ENCODE assay signal across 8 cellular contexts in genomic region chr2:11688222-11689069, GRCh38. TPM values are rescaled to one million over a fixed set of nuclear protein-coding genes. Genes with fewer than 3 reads are reported as not detected.
DNase-seq lines count a peak whose midpoint lies in the region; ATAC-seq, FAIRE-seq and TF ChIP-seq lines count a peak whose summit lies in the region.

No MANE protein-coding gene starts in this region.

- intact Hi-C loops in dorsolateral prefrontal cortex (cut with DNase I), result loop anchor here in 1 of 2 donors (1.0 to 10.0 kb wide), 3 partner anchors 56 to 224 kb away; partner anchors contain the start of gene E2F6

- TF ChIP-seq CTCF in A549 (IDR thresholded peaks at IDR 0.05) (peak; percentile 96), dorsolateral prefrontal cortex (IDR thresholded peaks at IDR 0.05 in 54 of 56, conservative IDR thresholded peaks at IDR 0.05 in 2 of 56; ENCODE audit: low read depth in 1 of 56, partially characterized antibody in 56 of 56) (peak; percentile 28 to 91 (median 79))

- peak; percentile 77 to 94 for ATAC-seq in A549
- peak; percentile 82 for ATAC-seq in GM18511 (IDR thresholded peaks at IDR 0.05; ENCODE audit: unreplicated experiment)
- peak; percentile 70 for ATAC-seq in HG03139 (IDR thresholded peaks at IDR 0.05; ENCODE audit: unreplicated experiment)

- 10% methylated on average over 23 of the region's 23 CpGs for WGBS in A549 (ENCODE audit: missing lambda C conversion rate)

- peaks cover 20% of the 10 kb centered on the region for H3K4me1 Mint-ChIP-seq in activated CD4-positive, alpha-beta memory T cell treated with anti-CD3 and anti-CD28 coated beads, Interleukin-2, amount 10 ng/mL, durations not matched to agents 7 days and 5 days

- POLR2A ChIA-PET in A549 (lab: Yijun Ruan, JAX), result interaction anchor here (0.8 to 1.0 kb wide), 2 partner anchors 91 to 620 kb away, joined by 3 to 4 read pairs; no protein-coding TSS in a partner anchor
- POLR2A ChIA-PET in activated CD4-positive, alpha-beta memory T cell treated with anti-CD3 and anti-CD28 coated beads, Interleukin-2, amount 10 ng/mL, durations not matched to agents 7 days and 5 days (lab: Charles Lee), result interaction anchor here (0.8 to 1.1 kb wide), 2 partner anchors 8 to 96 kb away, joined by 3 read pairs; no protein-coding TSS in a partner anchor

- no peaks in the 10 kb centered on the region for H3K9me3 ChIP-seq in A549

- H3K27ac ChIP-seq in A549 (peak overlapping the region; percentile 15 to 55; a peak in 4 of 6 replicates), dorsolateral prefrontal cortex (peak overlapping the region in 23 of 59 donors; percentile 1 to 70 (median 21))

- DNase-seq in A549 (ENCODE audit: low read depth in 1 of 2, low spot score in 1 of 2), result peak; percentile 79 to 93
- DNase-seq in NCI-H774 (lab: John Stamatoyannopoulos, UW), result peak; percentile 70
- DNase-seq in activated CD4-positive, alpha-beta memory T cell treated with anti-CD3 and anti-CD28 coated beads, Interleukin-2, amount 10 ng/mL, durations not matched to agents 7 days and 5 days, result peak; percentile 87
- DNase-seq in dorsolateral prefrontal cortex, result peak in 8 of 10 donors; percentile 54 to 78 (median 66)
- DNase-seq in lung microvascular endothelial cell (ENCODE audit: low read depth in 2 of 2), result peak; percentile 76 to 81
- peak; percentile 67 for DNase-seq in stimulated activated CD8-positive, alpha-beta memory T cell treated with anti-CD3 and anti-CD28 coated beads, Interleukin-12 subunit alpha, Interleukin-12 subunit beta, amount 100 ng/mL, for 1 hour (ENCODE audit: low read depth)

- TF ChIP-seq POLR2A in A549 (IDR thresholded peaks at IDR 0.05; ENCODE audit: low read length), result no peak

- FAIRE-seq in A549 (lab: Jason Lieb, UNC), result no peak

- H3K9me3 Mint-ChIP-seq in activated CD4-positive, alpha-beta memory T cell treated with anti-CD3 and anti-CD28 coated beads, Interleukin-2, amount 10 ng/mL, durations not matched to agents 7 days and 5 days, result no peaks in the 10 kb centered on the region

- peak overlapping the region; percentile 73 for H3K4me2 ChIP-seq in A549

- H3K4me3 ChIP-seq in A549, result peak overlapping the region; percentile 13; the same call in 2 of the 3 replicates
- peak overlapping the region in 44 of 59 donors; percentile 2 to 51 (median 27) for H3K4me3 ChIP-seq in dorsolateral prefrontal cortex

- peaks cover 9% of the 10 kb centered on the region; the same call in 1 of the 3 replicates for H3K4me1 ChIP-seq in A549

- CTCF ChIA-PET in A549 (lab: Yijun Ruan, JAX), result interaction anchor here (0.6 to 35.7 kb wide), 44 partner anchors 9 to 556 kb away, joined by 3 to 700 read pairs (median 4); partner anchors contain the start of genes E2F6 and LPIN1
- CTCF ChIA-PET in activated CD4-positive, alpha-beta memory T cell treated with anti-CD3 and anti-CD28 coated beads, Interleukin-2, amount 10 ng/mL, durations not matched to agents 7 days and 5 days (lab: Charles Lee), result interaction anchor here (0.6 to 21.0 kb wide), 8 partner anchors 10 to 106 kb away, joined by 3 to 327 read pairs (median 4); no protein-coding TSS in a partner anchor

- TF ChIP-seq EP300 in A549 (IDR thresholded peaks at IDR 0.05), result 0 out of 5 replicates have a peak, but pooled peaks of 1 of the 2 experiments have one; percentile 11

- peak; percentile 79 to 90 for TF ChIP-seq RAD21 in A549 (conservative IDR thresholded peaks at IDR 0.05 in 1 of 2, IDR thresholded peaks at IDR 0.05 in 1 of 2)

- H3K27me3 Mint-ChIP-seq in activated CD4-positive, alpha-beta memory T cell treated with anti-CD3 and anti-CD28 coated beads, Interleukin-2, amount 10 ng/mL, durations not matched to agents 7 days and 5 days, result peaks cover 14% of the 10 kb centered on the region

- H3K27ac Mint-ChIP-seq in activated CD4-positive, alpha-beta memory T cell treated with anti-CD3 and anti-CD28 coated beads, Interleukin-2, amount 10 ng/mL, durations not matched to agents 7 days and 5 days, result no peak overlapping the region

- peak overlapping the region; percentile 38 for H3K4me3 Mint-ChIP-seq in activated CD4-positive, alpha-beta memory T cell treated with anti-CD3 and anti-CD28 coated beads, Interleukin-2, amount 10 ng/mL, durations not matched to agents 7 days and 5 days

- no peaks in the 10 kb centered on the region for H3K36me3 Mint-ChIP-seq in activated CD4-positive, alpha-beta memory T cell treated with anti-CD3 and anti-CD28 coated beads, Interleukin-2, amount 10 ng/mL, durations not matched to agents 7 days and 5 days (ENCODE audit: low read depth)

- H3K27me3 ChIP-seq in dorsolateral prefrontal cortex, result peaks cover 0 to 2% (median 0%) of the 10 kb centered on the region in 45 donors

TF ChIP-seq in A549, 52 proteins besides CTCF, POLR2A, EP300 and RAD21 (continues in another document):
- no peak for TF ChIP-seq EHMT2 (IDR thresholded peaks at IDR 0.05; ENCODE audit: low read depth)
- TF ChIP-seq NR3C1 (IDR thresholded peaks at IDR 0.05), result no peak
- no peak for TF ChIP-seq CBX2 (IDR thresholded peaks at IDR 0.05; ENCODE audit: borderline replicate concordance, low read depth)
- TF ChIP-seq ESRRA (IDR thresholded peaks at IDR 0.05; ENCODE audit: borderline replicate concordance, low read length), result no peak
- TF ChIP-seq, protein P1, sequence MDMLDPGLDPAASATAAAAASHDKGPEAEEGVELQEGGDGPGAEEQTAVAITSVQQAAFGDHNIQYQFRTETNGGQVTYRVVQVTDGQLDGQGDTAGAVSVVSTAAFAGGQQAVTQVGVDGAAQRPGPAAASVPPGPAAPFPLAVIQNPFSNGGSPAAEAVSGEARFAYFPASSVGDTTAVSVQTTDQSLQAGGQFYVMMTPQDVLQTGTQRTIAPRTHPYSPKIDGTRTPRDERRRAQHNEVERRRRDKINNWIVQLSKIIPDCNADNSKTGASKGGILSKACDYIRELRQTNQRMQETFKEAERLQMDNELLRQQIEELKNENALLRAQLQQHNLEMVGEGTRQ (IDR thresholded peaks at IDR 0.05), result no peak
- TF ChIP-seq GATA3 (IDR thresholded peaks at IDR 0.05; ENCODE audit: borderline replicate concordance), result no peak
- TF ChIP-seq, protein P2, sequence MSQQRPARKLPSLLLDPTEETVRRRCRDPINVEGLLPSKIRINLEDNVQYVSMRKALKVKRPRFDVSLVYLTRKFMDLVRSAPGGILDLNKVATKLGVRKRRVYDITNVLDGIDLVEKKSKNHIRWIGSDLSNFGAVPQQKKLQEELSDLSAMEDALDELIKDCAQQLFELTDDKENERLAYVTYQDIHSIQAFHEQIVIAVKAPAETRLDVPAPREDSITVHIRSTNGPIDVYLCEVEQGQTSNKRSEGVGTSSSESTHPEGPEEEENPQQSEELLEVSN (IDR thresholded peaks at IDR 0.05; ENCODE audit: borderline replicate concordance, low read depth), result no peak
- TF ChIP-seq RFX5 (IDR thresholded peaks at IDR 0.05), result no peak
- TF ChIP-seq HOXB13 (CRISPR knock-in tag; IDR thresholded peaks at IDR 0.05; ENCODE audit: low read depth), result no peak
- TF ChIP-seq HOXB5 (CRISPR knock-in tag; IDR thresholded peaks at IDR 0.05), result no peak
- TF ChIP-seq SMC3 (IDR thresholded peaks at IDR 0.05), result peak; percentile 79
- no peak for TF ChIP-seq RNF2 (IDR thresholded peaks at IDR 0.05; ENCODE audit: borderline replicate concordance, low read depth)
- TF ChIP-seq FOSB (CRISPR knock-in tag; IDR thresholded peaks at IDR 0.05), result no peak
- TF ChIP-seq HEYL (CRISPR knock-in tag; IDR thresholded peaks at IDR 0.05), result no peak
- TF ChIP-seq SREBF2 (IDR thresholded peaks at IDR 0.05), result no peak
- no peak for TF ChIP-seq JUNB (IDR thresholded peaks at IDR 0.05)
- peak; percentile 22 for TF ChIP-seq MAFK (IDR thresholded peaks at IDR 0.05; ENCODE audit: partially characterized antibody)
- TF ChIP-seq, protein P3, sequence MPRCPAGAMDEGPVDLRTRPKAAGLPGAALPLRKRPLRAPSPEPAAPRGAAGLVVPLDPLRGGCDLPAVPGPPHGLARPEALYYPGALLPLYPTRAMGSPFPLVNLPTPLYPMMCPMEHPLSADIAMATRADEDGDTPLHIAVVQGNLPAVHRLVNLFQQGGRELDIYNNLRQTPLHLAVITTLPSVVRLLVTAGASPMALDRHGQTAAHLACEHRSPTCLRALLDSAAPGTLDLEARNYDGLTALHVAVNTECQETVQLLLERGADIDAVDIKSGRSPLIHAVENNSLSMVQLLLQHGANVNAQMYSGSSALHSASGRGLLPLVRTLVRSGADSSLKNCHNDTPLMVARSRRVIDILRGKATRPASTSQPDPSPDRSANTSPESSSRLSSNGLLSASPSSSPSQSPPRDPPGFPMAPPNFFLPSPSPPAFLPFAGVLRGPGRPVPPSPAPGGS (IDR thresholded peaks at IDR 0.05), result no peak
- 0 out of 4 replicates have a peak, but pooled peaks of 1 of the 2 experiments have one; percentile 16 for TF ChIP-seq CEBPB (IDR thresholded peaks at IDR 0.05)
- TF ChIP-seq, protein P4, sequence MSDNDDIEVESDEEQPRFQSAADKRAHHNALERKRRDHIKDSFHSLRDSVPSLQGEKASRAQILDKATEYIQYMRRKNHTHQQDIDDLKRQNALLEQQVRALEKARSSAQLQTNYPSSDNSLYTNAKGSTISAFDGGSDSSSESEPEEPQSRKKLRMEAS (IDR thresholded peaks at IDR 0.05), result peak; percentile 53
- TF ChIP-seq POLR2AphosphoS2 (conservative IDR thresholded peaks at IDR 0.05; ENCODE audit: low read length), result no peak
- TF ChIP-seq HDAC2 (IDR thresholded peaks at IDR 0.05), result no peak

RNA-seq across cellular contexts. Expression of gene NTSR2, which starts 18.5 kb away (rescaled TPM):
- polyA plus RNA-seq in A549 (2011; rRNA removed) (not detected in 2 replicates), A549 (2017; fragmentation: RNase III; extraction: RNeasy Plus Mini Kit Qiagen cat#74134 plus additional on column Dnase treatment) (not detected in 3 replicates)
- polyA plus RNA-seq in A549 (2012; cell fraction: cytosol; rRNA removed), result not detected in 2 replicates
- not detected in 2 replicates for polyA plus RNA-seq in A549 (2012; cell fraction: nucleus; rRNA removed)
- polyA minus RNA-seq in A549 (2011; rRNA and poly(A)+ RNA removed), result not detected in 2 replicates
- not detected for total RNA-seq in activated CD4-positive, alpha-beta memory T cell treated with anti-CD3 and anti-CD28 coated beads, Interleukin-2, amount 10 ng/mL, durations not matched to agents 7 days and 5 days
- total RNA-seq in dorsolateral prefrontal cortex (10 to 100 TPM in 110 of 120 experiments, 1 to 10 TPM in 10; 3.8 to 48.0 (median 18.6) TPM), lung microvascular endothelial cell (not detected in 2 replicates)

RNA-seq across cellular contexts. Expression of gene LPIN1, which starts 58.0 kb away (rescaled TPM):
- polyA plus RNA-seq in A549 (2011; rRNA removed) (18.5 and 19.2 TPM in 2 replicates), A549 (2017; fragmentation: RNase III; extraction: RNeasy Plus Mini Kit Qiagen cat#74134 plus additional on column Dnase treatment) (14.7 to 27.5 TPM (median 25.1 TPM) in 3 replicates)
- 14.2 and 15.7 TPM in 2 replicates for polyA plus RNA-seq in A549 (2012; cell fraction: cytosol; rRNA removed)
- 22.9 and 29.1 TPM in 2 replicates for polyA plus RNA-seq in A549 (2012; cell fraction: nucleus; rRNA removed)
- 16.5 and 19.3 TPM in 2 replicates for polyA minus RNA-seq in A549 (2011; rRNA and poly(A)+ RNA removed)
- 10 to 100 TPM; 54.0 to 57.8 TPM for total RNA-seq in activated CD4-positive, alpha-beta memory T cell treated with anti-CD3 and anti-CD28 coated beads, Interleukin-2, amount 10 ng/mL, durations not matched to agents 7 days and 5 days
- total RNA-seq in dorsolateral prefrontal cortex (100 to 1,000 TPM in 76 of 120 experiments, 10 to 100 TPM in 44; 68.3 to 159 (median 104) TPM), lung microvascular endothelial cell (12.2 and 13.1 TPM in 2 replicates)
